ENCODE assay signal across 25 cellular contexts in genomic region chr3:15011174-15011573, GRCh38. TPM values are rescaled to one million over a fixed set of nuclear protein-coding genes. Genes with fewer than 3 reads are reported as not detected.
DNase-seq lines count a peak whose midpoint lies in the region; ATAC-seq, FAIRE-seq and TF ChIP-seq lines count a peak whose summit lies in the region.
"Had no signal": no experiment of that assay in that cellular context is flagged by ENCODE, and none has a peak within 500 bp of the region (broad histone marks: within the 10 kb centered on the region; RNA-seq: fewer than 3 reads in every experiment).

No MANE protein-coding gene starts in this region.

- H3K27me3 Mint-ChIP-seq in activated CD8-positive, alpha-beta T cell treated with anti-CD3 and anti-CD28 coated beads for 36 hours = no peaks in the 10 kb centered on the region
- no peaks in the 10 kb centered on the region for H3K27me3 Mint-ChIP-seq in activated CD8-positive, alpha-beta T cell treated with anti-CD3 and anti-CD28 coated beads, Interleukin-2, amount 10 ng/mL, durations not matched to agents 7 days and 5 days (ENCODE audit: low read depth)
- H3K27me3 Mint-ChIP-seq: activated CD4-positive, alpha-beta T cell treated with anti-CD3 and anti-CD28 coated beads, Interleukin-2, amount 10 ng/mL, durations not matched to agents 24 days and 14 days; activated naive CD8-positive, alpha-beta T cell treated with anti-CD3 and anti-CD28 coated beads, Interleukin-2, amount 10 ng/mL, durations not matched to agents 7 days and 5 days; dendritic cell treated with granulocyte-macrophage colony-stimulating factor and Interleukin-4, amounts not matched to agents 40 ng/mL and 50 ng/mL, for 4 days had no signal

- WGBS in psoas muscle, 3 donors = 90 to 96% (median 93%) methylated on average over 5 of the region's 5 CpGs

- H3K4me1 ChIP-seq in RWPE2 (ENCODE audit: insufficient read depth, poor library complexity, severe bottlenecking) (peaks cover 14% of the 10 kb centered on the region), psoas muscle (peaks cover 16% of the 10 kb centered on the region)
- H3K4me1 ChIP-seq: suprapubic skin, uterus had no signal

- H3K27me3 ChIP-seq in RWPE2 (ENCODE audit: insufficient read depth, poor library complexity, severe bottlenecking) (no peaks in the 10 kb centered on the region), bronchial epithelial cell (ENCODE audit: control insufficient read depth, insufficient read depth, low read length) (no peaks in the 10 kb centered on the region), psoas muscle (ENCODE audit: insufficient read depth in 3 of 3, low read length in 2 of 3) (no peaks in the 10 kb centered on the region)
- H3K27me3 ChIP-seq: suprapubic skin, uterus had no signal

- no peak for FAIRE-seq in bronchial epithelial cell (lab: Jason Lieb, UNC)

- CTCF ChIA-PET in activated CD8-positive, alpha-beta T cell treated with anti-CD3 and anti-CD28 coated beads for 36 hours (lab: Charles Lee) = interaction anchor here (1.0 to 1.1 kb wide), 2 partner anchors 26 to 91 kb away, joined by 3 read pairs; no protein-coding TSS in a partner anchor
- CTCF ChIA-PET in activated CD8-positive, alpha-beta T cell treated with anti-CD3 and anti-CD28 coated beads, Interleukin-2, amount 10 ng/mL, durations not matched to agents 7 days and 5 days (lab: Charles Lee) = interaction anchor here (1.3 kb wide), 1 partner anchor 22 kb away, joined by 3 read pairs; no protein-coding TSS in a partner anchor

- peak; percentile 51 for ATAC-seq in activated CD8-positive, alpha-beta T cell treated with anti-CD3 and anti-CD28 coated beads for 36 hours
- ATAC-seq in activated CD8-positive, alpha-beta T cell treated with anti-CD3 and anti-CD28 coated beads, Interleukin-2, amount 10 ng/mL, durations not matched to agents 7 days and 5 days = no peak
- peak; percentile 59 for ATAC-seq in RWPE2 (ENCODE audit: low read depth)
- peak; percentile 7 to 36 (median 35) for ATAC-seq in psoas muscle
- ATAC-seq: lower lobe of right lung had no signal

- peaks cover 40% of the 10 kb centered on the region for H3K36me3 ChIP-seq in RWPE2 (ENCODE audit: low read depth)
- peaks cover 8% of the 10 kb centered on the region for H3K36me3 ChIP-seq in bronchial epithelial cell (ENCODE audit: control insufficient read depth, insufficient read depth, low read length)
- peaks cover 3 to 33% of the 10 kb centered on the region in 2 donors for H3K36me3 ChIP-seq in psoas muscle (ENCODE audit: insufficient read depth in 1 of 2, low read depth in 1 of 2)
- H3K36me3 ChIP-seq: uterus had no signal

- H3K4me3 ChIP-seq in RWPE2 (ENCODE audit: severe bottlenecking) = no peak overlapping the region
- H3K4me3 ChIP-seq in bronchial epithelial cell (ENCODE audit: low read depth, low read length) = no peak overlapping the region
- no peak overlapping the region for H3K4me3 ChIP-seq in psoas muscle
- H3K4me3 ChIP-seq: lower lobe of right lung, suprapubic skin, uterus had no signal

- no peak overlapping the region for H3K4me3 Mint-ChIP-seq in activated CD8-positive, alpha-beta T cell treated with anti-CD3 and anti-CD28 coated beads for 36 hours
- no peak overlapping the region for H3K4me3 Mint-ChIP-seq in activated CD8-positive, alpha-beta T cell treated with anti-CD3 and anti-CD28 coated beads, Interleukin-2, amount 10 ng/mL, durations not matched to agents 7 days and 5 days
- H3K4me3 Mint-ChIP-seq: activated CD4-positive, alpha-beta T cell treated with anti-CD3 and anti-CD28 coated beads, Interleukin-2, amount 10 ng/mL, durations not matched to agents 24 days and 14 days; activated naive CD8-positive, alpha-beta T cell treated with anti-CD3 and anti-CD28 coated beads, Interleukin-2, amount 10 ng/mL, durations not matched to agents 7 days and 5 days; dendritic cell treated with granulocyte-macrophage colony-stimulating factor and Interleukin-4, amounts not matched to agents 40 ng/mL and 50 ng/mL, for 4 days had no signal

- peaks cover 5% of the 10 kb centered on the region for H3K4me1 Mint-ChIP-seq in activated CD8-positive, alpha-beta T cell treated with anti-CD3 and anti-CD28 coated beads for 36 hours (ENCODE audit: low read depth)
- H3K4me1 Mint-ChIP-seq in activated CD8-positive, alpha-beta T cell treated with anti-CD3 and anti-CD28 coated beads, Interleukin-2, amount 10 ng/mL, durations not matched to agents 7 days and 5 days (ENCODE audit: low read depth) = no peaks in the 10 kb centered on the region
- H3K4me1 Mint-ChIP-seq: activated naive CD8-positive, alpha-beta T cell treated with anti-CD3 and anti-CD28 coated beads, Interleukin-2, amount 10 ng/mL, durations not matched to agents 7 days and 5 days had no signal

- no peaks in the 10 kb centered on the region for H3K9me3 Mint-ChIP-seq in activated CD8-positive, alpha-beta T cell treated with anti-CD3 and anti-CD28 coated beads for 36 hours
- H3K9me3 Mint-ChIP-seq in activated CD8-positive, alpha-beta T cell treated with anti-CD3 and anti-CD28 coated beads, Interleukin-2, amount 10 ng/mL, durations not matched to agents 7 days and 5 days (ENCODE audit: insufficient read depth) = no peaks in the 10 kb centered on the region
- H3K9me3 Mint-ChIP-seq: activated CD4-positive, alpha-beta T cell treated with anti-CD3 and anti-CD28 coated beads, Interleukin-2, amount 10 ng/mL, durations not matched to agents 24 days and 14 days; activated naive CD8-positive, alpha-beta T cell treated with anti-CD3 and anti-CD28 coated beads, Interleukin-2, amount 10 ng/mL, durations not matched to agents 7 days and 5 days; dendritic cell treated with granulocyte-macrophage colony-stimulating factor and Interleukin-4, amounts not matched to agents 40 ng/mL and 50 ng/mL, for 4 days had no signal

- no peak overlapping the region for H3K27ac Mint-ChIP-seq in activated CD8-positive, alpha-beta T cell treated with anti-CD3 and anti-CD28 coated beads for 36 hours
- no peak overlapping the region for H3K27ac Mint-ChIP-seq in activated CD8-positive, alpha-beta T cell treated with anti-CD3 and anti-CD28 coated beads, Interleukin-2, amount 10 ng/mL, durations not matched to agents 7 days and 5 days
- H3K27ac Mint-ChIP-seq: activated naive CD8-positive, alpha-beta T cell treated with anti-CD3 and anti-CD28 coated beads, Interleukin-2, amount 10 ng/mL, durations not matched to agents 7 days and 5 days; dendritic cell treated with granulocyte-macrophage colony-stimulating factor and Interleukin-4, amounts not matched to agents 40 ng/mL and 50 ng/mL, for 4 days had no signal

- intact Hi-C loops in activated CD8-positive, alpha-beta T cell treated with anti-CD3 and anti-CD28 coated beads for 36 hours (cut with micrococcal nuclease) = no loop called here
- intact Hi-C loops in psoas muscle (cut with DNase I) = no loop called here

- H3K27ac ChIP-seq in RWPE2 (ENCODE audit: poor library complexity, severe bottlenecking) (peak overlapping the region; percentile 38), psoas muscle (peak overlapping the region; percentile 66)
- H3K27ac ChIP-seq: lower lobe of right lung, suprapubic skin, uterus had no signal

- POLR2A ChIA-PET in activated CD8-positive, alpha-beta T cell treated with anti-CD3 and anti-CD28 coated beads for 36 hours (lab: Charles Lee) = interaction anchor here (1.0 to 1.1 kb wide), 2 partner anchors 13 to 27 kb away, joined by 3 read pairs; no protein-coding TSS in a partner anchor
- POLR2A ChIA-PET in activated CD8-positive, alpha-beta T cell treated with anti-CD3 and anti-CD28 coated beads, Interleukin-2, amount 10 ng/mL, durations not matched to agents 7 days and 5 days (lab: Charles Lee) = no interaction called here

- H3K9me3 ChIP-seq in RWPE2 (ENCODE audit: severe bottlenecking) = no peaks in the 10 kb centered on the region
- no peaks in the 10 kb centered on the region for H3K9me3 ChIP-seq in psoas muscle
- H3K9me3 ChIP-seq: Caco-2, lower lobe of right lung, suprapubic skin, uterus had no signal

- TF ChIP-seq CTCF in activated CD8-positive, alpha-beta T cell treated with anti-CD3 and anti-CD28 coated beads for 36 hours (IDR thresholded peaks at IDR 0.05) = no peak
- TF ChIP-seq CTCF in RWPE2 (IDR thresholded peaks at IDR 0.05; ENCODE audit: poor library complexity, severe bottlenecking) (no peak), bronchial epithelial cell (IDR thresholded peaks at IDR 0.05; ENCODE audit: insufficient read depth, low read length, severe bottlenecking) (no peak), psoas muscle (IDR thresholded peaks at IDR 0.05) (no peak)

- peak; percentile 7 for DNase-seq in activated CD8-positive, alpha-beta T cell treated with anti-CD3 and anti-CD28 coated beads for 36 hours
- DNase-seq in activated CD8-positive, alpha-beta T cell treated with anti-CD3 and anti-CD28 coated beads, Interleukin-2, amount 10 ng/mL, durations not matched to agents 7 days and 5 days = no peak
- DNase-seq in RWPE2 (ENCODE audit: low spot score) (no peak), bronchial epithelial cell (ENCODE audit: low read depth) (peak; percentile 71), psoas muscle (no peak), GM19238 (ENCODE audit: insufficient read length, low spot score) (no peak), SKM-1 (lab: John Stamatoyannopoulos, UW; ENCODE audit: unreplicated experiment) (no peak), DMS153 treated with DMSO at 0.1 percent for 48 hours (lab: John Stamatoyannopoulos, UW; ENCODE audit: unreplicated experiment) (no peak)
- DNase-seq: activated CD4-positive, alpha-beta T cell treated with anti-CD3 and anti-CD28 coated beads, Interleukin-2, amount 10 ng/mL, durations not matched to agents 24 days and 14 days; activated naive CD8-positive, alpha-beta T cell treated with anti-CD3 and anti-CD28 coated beads, Interleukin-2, amount 10 ng/mL, durations not matched to agents 7 days and 5 days; Caco-2; EL; foreskin fibroblast; hippocampal formation; islet precursor cell; lower lobe of right lung; NCI-H2081 treated with DMSO at 0.1 percent for 48 hours; NCI-H510A; occipital lobe; retina; RPMI8226; stimulated activated CD4-positive, alpha-beta T cell treated with anti-CD3 and anti-CD28 coated beads, Interleukin-12 subunit alpha, Interleukin-12 subunit beta, amount 100 ng/mL, for 4 hours; uterus had no signal

- H3K36me3 Mint-ChIP-seq in activated CD8-positive, alpha-beta T cell treated with anti-CD3 and anti-CD28 coated beads for 36 hours (ENCODE audit: low read depth) = peaks cover 33% of the 10 kb centered on the region
- H3K36me3 Mint-ChIP-seq in activated CD8-positive, alpha-beta T cell treated with anti-CD3 and anti-CD28 coated beads, Interleukin-2, amount 10 ng/mL, durations not matched to agents 7 days and 5 days (ENCODE audit: low read depth) = peaks cover 40% of the 10 kb centered on the region

RNA-seq across cellular contexts. Expression of gene MRPS25, which starts 53.9 kb away (rescaled TPM):
- total RNA-seq in activated CD8-positive, alpha-beta T cell treated with anti-CD3 and anti-CD28 coated beads for 36 hours = 10 to 100 TPM; 73.9 to 78.2 TPM
- total RNA-seq in activated CD8-positive, alpha-beta T cell treated with anti-CD3 and anti-CD28 coated beads, Interleukin-2, amount 10 ng/mL, durations not matched to agents 7 days and 5 days = 10 to 100 TPM; 58.5 to 64.6 TPM
- total RNA-seq in bronchial epithelial cell (11.1 and 19.3 TPM in 2 replicates), psoas muscle (10 to 100 TPM; 60.6 to 83.9 (median 74.1) TPM)
- polyA plus RNA-seq in psoas muscle = 100 to 1,000 TPM in 1 of 3 donors, 10 to 100 TPM in 2; 72.9 to 145 (median 74.2) TPM

Comparison
In these comparisons a context has a peak if more than half of its experiments do, and no peak if none do; other contexts are left out.
1. DNase-seq: peak in activated CD8-positive, alpha-beta T cell treated with anti-CD3 and anti-CD28 coated beads for 36 hours (single experiment) and bronchial epithelial cell (single experiment); none in activated CD8-positive, alpha-beta T cell treated with anti-CD3 and anti-CD28 coated beads, Interleukin-2, amount 10 ng/mL, durations not matched to agents 7 days and 5 days (single experiment), RWPE2 (single experiment), psoas muscle (0 of 2), GM19238 (single experiment), SKM-1 (single experiment) and DMS153 treated with DMSO at 0.1 percent for 48 hours (single experiment).